Comparison of ENCODE assay signal across 1 cellular context in the genomic region with DNA sequence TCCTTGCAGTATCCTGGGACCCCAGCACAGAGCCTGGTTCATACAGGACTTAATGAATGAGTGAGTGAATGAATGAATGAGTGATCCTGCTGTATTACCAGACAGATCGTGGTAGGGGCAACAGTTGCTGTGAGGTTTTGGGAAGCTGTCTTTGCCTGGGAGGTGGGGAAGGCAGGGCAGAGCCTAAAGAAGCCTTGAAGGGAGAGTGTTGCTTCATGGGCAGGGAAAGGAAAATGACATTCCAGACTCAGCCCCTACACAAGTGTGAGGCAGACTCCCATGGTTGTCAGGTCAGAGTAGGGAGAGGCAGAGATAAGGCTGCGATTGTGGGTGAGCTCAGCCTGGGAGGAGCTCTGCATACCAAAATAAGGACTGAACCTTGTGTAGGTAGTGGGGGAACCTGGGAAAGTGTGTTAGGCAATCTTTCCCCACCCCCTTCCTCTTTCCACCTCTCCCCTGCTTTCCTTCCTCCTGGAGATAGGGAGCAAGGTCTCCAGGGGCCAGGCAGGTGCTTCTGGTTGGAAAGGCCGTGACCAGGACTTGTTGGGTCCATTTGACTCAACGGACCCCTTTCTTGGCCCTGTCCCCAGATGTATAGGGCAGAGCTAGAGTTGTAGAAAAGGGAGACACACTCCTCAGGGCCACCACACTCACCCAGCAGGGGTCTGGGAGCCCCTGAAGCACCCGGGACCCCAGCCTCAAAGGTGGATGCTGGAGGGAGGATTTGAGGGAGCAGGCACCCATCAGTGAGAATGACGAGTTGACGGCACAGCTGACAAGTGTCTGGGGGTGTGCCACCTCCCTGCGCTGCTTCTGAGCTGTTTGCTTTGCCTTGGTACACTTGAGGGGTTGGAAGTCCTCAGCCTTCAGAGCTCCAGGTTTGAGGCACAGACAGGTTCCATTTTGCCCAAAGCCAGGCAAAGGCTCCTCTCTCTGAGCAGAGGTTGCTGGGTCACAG.
TF ChIP-seq lines count a peak whose summit lies in the region.

No MANE protein-coding gene starts in this region.

TF ChIP-seq in HepG2, 621 proteins besides CTCF, POLR2A, EP300 and RAD21 (continued from another document and continues in another):
- TF ChIP-seq, protein P1, sequence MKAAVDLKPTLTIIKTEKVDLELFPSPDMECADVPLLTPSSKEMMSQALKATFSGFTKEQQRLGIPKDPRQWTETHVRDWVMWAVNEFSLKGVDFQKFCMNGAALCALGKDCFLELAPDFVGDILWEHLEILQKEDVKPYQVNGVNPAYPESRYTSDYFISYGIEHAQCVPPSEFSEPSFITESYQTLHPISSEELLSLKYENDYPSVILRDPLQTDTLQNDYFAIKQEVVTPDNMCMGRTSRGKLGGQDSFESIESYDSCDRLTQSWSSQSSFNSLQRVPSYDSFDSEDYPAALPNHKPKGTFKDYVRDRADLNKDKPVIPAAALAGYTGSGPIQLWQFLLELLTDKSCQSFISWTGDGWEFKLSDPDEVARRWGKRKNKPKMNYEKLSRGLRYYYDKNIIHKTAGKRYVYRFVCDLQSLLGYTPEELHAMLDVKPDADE (CRISPR knock-in tag; IDR thresholded peaks at IDR 0.05): no peak
- no peak for TF ChIP-seq ZNF569 (CRISPR knock-in tag; IDR thresholded peaks at IDR 0.05; ENCODE audit: borderline replicate concordance)
- TF ChIP-seq, protein P2, sequence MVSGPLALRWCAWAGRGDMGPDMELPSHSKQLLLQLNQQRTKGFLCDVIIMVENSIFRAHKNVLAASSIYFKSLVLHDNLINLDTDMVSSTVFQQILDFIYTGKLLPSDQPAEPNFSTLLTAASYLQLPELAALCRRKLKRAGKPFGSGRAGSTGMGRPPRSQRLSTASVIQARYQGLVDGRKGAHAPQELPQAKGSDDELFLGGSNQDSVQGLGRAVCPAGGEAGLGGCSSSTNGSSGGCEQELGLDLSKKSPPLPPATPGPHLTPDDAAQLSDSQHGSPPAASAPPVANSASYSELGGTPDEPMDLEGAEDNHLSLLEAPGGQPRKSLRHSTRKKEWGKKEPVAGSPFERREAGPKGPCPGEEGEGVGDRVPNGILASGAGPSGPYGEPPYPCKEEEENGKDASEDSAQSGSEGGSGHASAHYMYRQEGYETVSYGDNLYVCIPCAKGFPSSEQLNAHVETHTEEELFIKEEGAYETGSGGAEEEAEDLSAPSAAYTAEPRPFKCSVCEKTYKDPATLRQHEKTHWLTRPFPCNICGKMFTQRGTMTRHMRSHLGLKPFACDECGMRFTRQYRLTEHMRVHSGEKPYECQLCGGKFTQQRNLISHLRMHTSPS (CRISPR knock-in tag; IDR thresholded peaks at IDR 0.05; ENCODE audit: low read depth): no peak
- TF ChIP-seq CBX5 (CRISPR knock-in tag; IDR thresholded peaks at IDR 0.05; ENCODE audit: borderline replicate concordance): peak; percentile 36; the same call in 1 of the 2 replicates
- TF ChIP-seq HDAC2 (CRISPR knock-in tag; IDR thresholded peaks at IDR 0.05): peak; percentile 87
- TF ChIP-seq, protein P3, sequence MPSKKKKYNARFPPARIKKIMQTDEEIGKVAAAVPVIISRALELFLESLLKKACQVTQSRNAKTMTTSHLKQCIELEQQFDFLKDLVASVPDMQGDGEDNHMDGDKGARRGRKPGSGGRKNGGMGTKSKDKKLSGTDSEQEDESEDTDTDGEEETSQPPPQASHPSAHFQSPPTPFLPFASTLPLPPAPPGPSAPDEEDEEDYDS (CRISPR knock-in tag; IDR thresholded peaks at IDR 0.05): peak; percentile 57; the same call in 1 of the 2 replicates
- TF ChIP-seq IKZF1 (IDR thresholded peaks at IDR 0.05): no peak
- TF ChIP-seq, protein P4, sequence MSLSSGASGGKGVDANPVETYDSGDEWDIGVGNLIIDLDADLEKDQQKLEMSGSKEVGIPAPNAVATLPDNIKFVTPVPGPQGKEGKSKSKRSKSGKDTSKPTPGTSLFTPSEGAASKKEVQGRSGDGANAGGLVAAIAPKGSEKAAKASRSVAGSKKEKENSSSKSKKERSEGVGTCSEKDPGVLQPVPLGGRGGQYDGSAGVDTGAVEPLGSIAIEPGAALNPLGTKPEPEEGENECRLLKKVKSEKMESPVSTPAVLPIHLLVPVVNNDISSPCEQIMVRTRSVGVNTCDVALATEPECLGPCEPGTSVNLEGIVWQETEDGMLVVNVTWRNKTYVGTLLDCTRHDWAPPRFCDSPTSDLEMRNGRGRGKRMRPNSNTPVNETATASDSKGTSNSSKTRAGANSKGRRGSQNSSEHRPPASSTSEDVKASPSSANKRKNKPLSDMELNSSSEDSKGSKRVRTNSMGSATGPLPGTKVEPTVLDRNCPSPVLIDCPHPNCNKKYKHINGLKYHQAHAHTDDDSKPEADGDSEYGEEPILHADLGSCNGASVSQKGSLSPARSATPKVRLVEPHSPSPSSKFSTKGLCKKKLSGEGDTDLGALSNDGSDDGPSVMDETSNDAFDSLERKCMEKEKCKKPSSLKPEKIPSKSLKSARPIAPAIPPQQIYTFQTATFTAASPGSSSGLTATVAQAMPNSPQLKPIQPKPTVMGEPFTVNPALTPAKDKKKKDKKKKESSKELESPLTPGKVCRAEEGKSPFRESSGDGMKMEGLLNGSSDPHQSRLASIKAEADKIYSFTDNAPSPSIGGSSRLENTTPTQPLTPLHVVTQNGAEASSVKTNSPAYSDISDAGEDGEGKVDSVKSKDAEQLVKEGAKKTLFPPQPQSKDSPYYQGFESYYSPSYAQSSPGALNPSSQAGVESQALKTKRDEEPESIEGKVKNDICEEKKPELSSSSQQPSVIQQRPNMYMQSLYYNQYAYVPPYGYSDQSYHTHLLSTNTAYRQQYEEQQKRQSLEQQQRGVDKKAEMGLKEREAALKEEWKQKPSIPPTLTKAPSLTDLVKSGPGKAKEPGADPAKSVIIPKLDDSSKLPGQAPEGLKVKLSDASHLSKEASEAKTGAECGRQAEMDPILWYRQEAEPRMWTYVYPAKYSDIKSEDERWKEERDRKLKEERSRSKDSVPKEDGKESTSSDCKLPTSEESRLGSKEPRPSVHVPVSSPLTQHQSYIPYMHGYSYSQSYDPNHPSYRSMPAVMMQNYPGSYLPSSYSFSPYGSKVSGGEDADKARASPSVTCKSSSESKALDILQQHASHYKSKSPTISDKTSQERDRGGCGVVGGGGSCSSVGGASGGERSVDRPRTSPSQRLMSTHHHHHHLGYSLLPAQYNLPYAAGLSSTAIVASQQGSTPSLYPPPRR (CRISPR knock-in tag; IDR thresholded peaks at IDR 0.05; ENCODE audit: borderline replicate concordance): peak; percentile 82; the same call in 1 of the 2 replicates
- 0 out of 2 replicates have a peak, but pooled peaks have one; percentile 51 for TF ChIP-seq ZNF567 (CRISPR knock-in tag; IDR thresholded peaks at IDR 0.05; ENCODE audit: borderline replicate concordance)
- TF ChIP-seq, protein P5, sequence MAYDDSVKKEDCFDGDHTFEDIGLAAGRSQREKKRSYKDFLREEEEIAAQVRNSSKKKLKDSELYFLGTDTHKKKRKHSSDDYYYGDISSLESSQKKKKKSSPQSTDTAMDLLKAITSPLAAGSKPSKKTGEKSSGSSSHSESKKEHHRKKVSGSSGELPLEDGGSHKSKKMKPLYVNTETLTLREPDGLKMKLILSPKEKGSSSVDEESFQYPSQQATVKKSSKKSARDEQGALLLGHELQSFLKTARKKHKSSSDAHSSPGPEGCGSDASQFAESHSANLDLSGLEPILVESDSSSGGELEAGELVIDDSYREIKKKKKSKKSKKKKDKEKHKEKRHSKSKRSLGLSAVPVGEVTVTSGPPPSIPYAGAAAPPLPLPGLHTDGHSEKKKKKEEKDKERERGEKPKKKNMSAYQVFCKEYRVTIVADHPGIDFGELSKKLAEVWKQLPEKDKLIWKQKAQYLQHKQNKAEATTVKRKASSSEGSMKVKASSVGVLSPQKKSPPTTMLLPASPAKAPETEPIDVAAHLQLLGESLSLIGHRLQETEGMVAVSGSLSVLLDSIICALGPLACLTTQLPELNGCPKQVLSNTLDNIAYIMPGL (CRISPR knock-in tag; IDR thresholded peaks at IDR 0.05; ENCODE audit: borderline replicate concordance in 1 of 2, low read depth in 1 of 2): peak; percentile 20 to 41; a peak in 1 of 4 replicates
- no peak for TF ChIP-seq GTF3A (CRISPR knock-in tag; conservative IDR thresholded peaks at IDR 0.05)
- TF ChIP-seq NBN (conservative IDR thresholded peaks at IDR 0.05): no peak
- no peak for TF ChIP-seq ZBTB7A (CRISPR knock-in tag; IDR thresholded peaks at IDR 0.05)
- TF ChIP-seq ZNF879 (CRISPR knock-in tag; IDR thresholded peaks at IDR 0.05): no peak
- TF ChIP-seq ATRX (CRISPR knock-in tag; IDR thresholded peaks at IDR 0.05; ENCODE audit: borderline replicate concordance): no peak
- TF ChIP-seq ZNF235 (CRISPR knock-in tag; IDR thresholded peaks at IDR 0.05; ENCODE audit: borderline replicate concordance): no peak
- TF ChIP-seq SP2 (CRISPR knock-in tag; IDR thresholded peaks at IDR 0.05): no peak
- TF ChIP-seq, protein P6, sequence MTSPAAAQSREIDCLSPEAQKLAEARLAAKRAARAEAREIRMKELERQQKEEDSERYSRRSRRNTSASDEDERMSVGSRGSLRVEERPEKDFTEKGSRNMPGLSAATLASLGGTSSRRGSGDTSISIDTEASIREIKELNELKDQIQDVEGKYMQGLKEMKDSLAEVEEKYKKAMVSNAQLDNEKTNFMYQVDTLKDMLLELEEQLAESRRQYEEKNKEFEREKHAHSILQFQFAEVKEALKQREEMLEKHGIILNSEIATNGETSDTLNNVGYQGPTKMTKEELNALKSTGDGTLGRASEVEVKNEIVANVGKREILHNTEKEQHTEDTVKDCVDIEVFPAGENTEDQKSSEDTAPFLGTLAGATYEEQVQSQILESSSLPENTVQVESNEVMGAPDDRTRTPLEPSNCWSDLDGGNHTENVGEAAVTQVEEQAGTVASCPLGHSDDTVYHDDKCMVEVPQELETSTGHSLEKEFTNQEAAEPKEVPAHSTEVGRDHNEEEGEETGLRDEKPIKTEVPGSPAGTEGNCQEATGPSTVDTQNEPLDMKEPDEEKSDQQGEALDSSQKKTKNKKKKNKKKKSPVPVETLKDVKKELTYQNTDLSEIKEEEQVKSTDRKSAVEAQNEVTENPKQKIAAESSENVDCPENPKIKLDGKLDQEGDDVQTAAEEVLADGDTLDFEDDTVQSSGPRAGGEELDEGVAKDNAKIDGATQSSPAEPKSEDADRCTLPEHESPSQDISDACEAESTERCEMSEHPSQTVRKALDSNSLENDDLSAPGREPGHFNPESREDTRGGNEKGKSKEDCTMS (CRISPR knock-in tag; conservative IDR thresholded peaks at IDR 0.05): no peak
- peak; percentile 28; the same call in 1 of the 2 replicates for TF ChIP-seq ZNF333 (CRISPR knock-in tag; IDR thresholded peaks at IDR 0.05; ENCODE audit: borderline replicate concordance)
- TF ChIP-seq ATF1 (CRISPR knock-in tag; IDR thresholded peaks at IDR 0.05): no peak
- TF ChIP-seq, protein P7, sequence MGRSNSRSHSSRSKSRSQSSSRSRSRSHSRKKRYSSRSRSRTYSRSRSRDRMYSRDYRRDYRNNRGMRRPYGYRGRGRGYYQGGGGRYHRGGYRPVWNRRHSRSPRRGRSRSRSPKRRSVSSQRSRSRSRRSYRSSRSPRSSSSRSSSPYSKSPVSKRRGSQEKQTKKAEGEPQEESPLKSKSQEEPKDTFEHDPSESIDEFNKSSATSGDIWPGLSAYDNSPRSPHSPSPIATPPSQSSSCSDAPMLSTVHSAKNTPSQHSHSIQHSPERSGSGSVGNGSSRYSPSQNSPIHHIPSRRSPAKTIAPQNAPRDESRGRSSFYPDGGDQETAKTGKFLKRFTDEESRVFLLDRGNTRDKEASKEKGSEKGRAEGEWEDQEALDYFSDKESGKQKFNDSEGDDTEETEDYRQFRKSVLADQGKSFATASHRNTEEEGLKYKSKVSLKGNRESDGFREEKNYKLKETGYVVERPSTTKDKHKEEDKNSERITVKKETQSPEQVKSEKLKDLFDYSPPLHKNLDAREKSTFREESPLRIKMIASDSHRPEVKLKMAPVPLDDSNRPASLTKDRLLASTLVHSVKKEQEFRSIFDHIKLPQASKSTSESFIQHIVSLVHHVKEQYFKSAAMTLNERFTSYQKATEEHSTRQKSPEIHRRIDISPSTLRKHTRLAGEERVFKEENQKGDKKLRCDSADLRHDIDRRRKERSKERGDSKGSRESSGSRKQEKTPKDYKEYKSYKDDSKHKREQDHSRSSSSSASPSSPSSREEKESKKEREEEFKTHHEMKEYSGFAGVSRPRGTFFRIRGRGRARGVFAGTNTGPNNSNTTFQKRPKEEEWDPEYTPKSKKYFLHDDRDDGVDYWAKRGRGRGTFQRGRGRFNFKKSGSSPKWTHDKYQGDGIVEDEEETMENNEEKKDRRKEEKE (IDR thresholded peaks at IDR 0.05): no peak
- peak; percentile 90 for TF ChIP-seq SPEN (CRISPR knock-in tag; IDR thresholded peaks at IDR 0.05; ENCODE audit: low read depth)
- TF ChIP-seq CREM (IDR thresholded peaks at IDR 0.05): peak; percentile 69; the same call in 1 of the 2 replicates
- no peak for TF ChIP-seq CREM (CRISPR knock-in tag; IDR thresholded peaks at IDR 0.05)
- no peak for TF ChIP-seq RBM39 (IDR thresholded peaks at IDR 0.05; ENCODE audit: low read depth, low read length, poor library complexity, severe bottlenecking)
- TF ChIP-seq ZNF747 (CRISPR knock-in tag; IDR thresholded peaks at IDR 0.05; ENCODE audit: borderline replicate concordance): no peak
- TF ChIP-seq JUND (CRISPR knock-in tag; IDR thresholded peaks at IDR 0.05): 0 out of 2 replicates have a peak, but pooled peaks have one; percentile 17
- TF ChIP-seq, protein P8, sequence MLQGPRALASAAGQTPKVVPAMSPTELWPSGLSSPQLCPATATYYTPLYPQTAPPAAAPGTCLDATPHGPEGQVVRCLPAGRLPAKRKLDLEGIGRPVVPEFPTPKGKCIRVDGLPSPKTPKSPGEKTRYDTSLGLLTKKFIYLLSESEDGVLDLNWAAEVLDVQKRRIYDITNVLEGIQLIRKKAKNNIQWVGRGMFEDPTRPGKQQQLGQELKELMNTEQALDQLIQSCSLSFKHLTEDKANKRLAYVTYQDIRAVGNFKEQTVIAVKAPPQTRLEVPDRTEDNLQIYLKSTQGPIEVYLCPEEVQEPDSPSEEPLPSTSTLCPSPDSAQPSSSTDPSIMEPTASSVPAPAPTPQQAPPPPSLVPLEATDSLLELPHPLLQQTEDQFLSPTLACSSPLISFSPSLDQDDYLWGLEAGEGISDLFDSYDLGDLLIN (CRISPR knock-in tag; IDR thresholded peaks at IDR 0.05; ENCODE audit: borderline replicate concordance): no peak
- TF ChIP-seq ZNF775 (CRISPR knock-in tag; IDR thresholded peaks at IDR 0.05; ENCODE audit: borderline replicate concordance): no peak
- no peak for TF ChIP-seq CBFB (CRISPR knock-in tag; IDR thresholded peaks at IDR 0.05)
- TF ChIP-seq, protein P9, sequence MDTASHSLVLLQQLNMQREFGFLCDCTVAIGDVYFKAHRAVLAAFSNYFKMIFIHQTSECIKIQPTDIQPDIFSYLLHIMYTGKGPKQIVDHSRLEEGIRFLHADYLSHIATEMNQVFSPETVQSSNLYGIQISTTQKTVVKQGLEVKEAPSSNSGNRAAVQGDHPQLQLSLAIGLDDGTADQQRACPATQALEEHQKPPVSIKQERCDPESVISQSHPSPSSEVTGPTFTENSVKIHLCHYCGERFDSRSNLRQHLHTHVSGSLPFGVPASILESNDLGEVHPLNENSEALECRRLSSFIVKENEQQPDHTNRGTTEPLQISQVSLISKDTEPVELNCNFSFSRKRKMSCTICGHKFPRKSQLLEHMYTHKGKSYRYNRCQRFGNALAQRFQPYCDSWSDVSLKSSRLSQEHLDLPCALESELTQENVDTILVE (CRISPR knock-in tag; IDR thresholded peaks at IDR 0.05): no peak
- peak; percentile 58; the same call in 1 of the 2 replicates for TF ChIP-seq SMYD3 (CRISPR knock-in tag; IDR thresholded peaks at IDR 0.05)
- TF ChIP-seq, protein P10, sequence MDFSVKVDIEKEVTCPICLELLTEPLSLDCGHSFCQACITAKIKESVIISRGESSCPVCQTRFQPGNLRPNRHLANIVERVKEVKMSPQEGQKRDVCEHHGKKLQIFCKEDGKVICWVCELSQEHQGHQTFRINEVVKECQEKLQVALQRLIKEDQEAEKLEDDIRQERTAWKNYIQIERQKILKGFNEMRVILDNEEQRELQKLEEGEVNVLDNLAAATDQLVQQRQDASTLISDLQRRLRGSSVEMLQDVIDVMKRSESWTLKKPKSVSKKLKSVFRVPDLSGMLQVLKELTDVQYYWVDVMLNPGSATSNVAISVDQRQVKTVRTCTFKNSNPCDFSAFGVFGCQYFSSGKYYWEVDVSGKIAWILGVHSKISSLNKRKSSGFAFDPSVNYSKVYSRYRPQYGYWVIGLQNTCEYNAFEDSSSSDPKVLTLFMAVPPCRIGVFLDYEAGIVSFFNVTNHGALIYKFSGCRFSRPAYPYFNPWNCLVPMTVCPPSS (IDR thresholded peaks at IDR 0.05): no peak
- TF ChIP-seq TMF1 (CRISPR knock-in tag; IDR thresholded peaks at IDR 0.05; ENCODE audit: low read depth): no peak
